In genomic region chr3:52682016-52682415, GRCh38 we compare ENCODE assay signal across 8 cellular contexts. TPM values are rescaled to one million over a fixed set of nuclear protein-coding genes. Genes with fewer than 3 reads are reported as not detected.
DNase-seq lines count a peak whose midpoint lies in the region; ATAC-seq, FAIRE-seq and TF ChIP-seq lines count a peak whose summit lies in the region.

No MANE protein-coding gene starts in this region.

- peaks cover 22 to 38% (median 35%) of the 10 kb centered on the region in 3 donors for H3K4me1 Mint-ChIP-seq in IgD-negative memory B cell
- H3K4me1 Mint-ChIP-seq in astrocyte (ENCODE audit: low read depth, unreplicated experiment): peaks cover 31% of the 10 kb centered on the region

- H3K9me3 ChIP-seq in astrocyte (ENCODE audit: insufficient read depth, low read depth, low read length) (no peaks in the 10 kb centered on the region), subcutaneous abdominal adipose tissue (ENCODE audit: control insufficient read depth in 5 of 5, low read length in 5 of 5) (no peaks in the 10 kb centered on the region)

- ATAC-seq in HG03378 (IDR thresholded peaks at IDR 0.05; ENCODE audit: unreplicated experiment) (no peak), HG03108 (IDR thresholded peaks at IDR 0.05; ENCODE audit: unreplicated experiment) (no peak)

- H3K4me3 Mint-ChIP-seq in IgD-negative memory B cell (peak overlapping the region in 2 of 4 donors; percentile 40 to 86), astrocyte (ENCODE audit: unreplicated experiment) (peak overlapping the region; percentile 73)

- peak overlapping the region; percentile 49 to 91 (median 63) for H3K27ac Mint-ChIP-seq in IgD-negative memory B cell
- H3K27ac Mint-ChIP-seq in astrocyte (ENCODE audit: unreplicated experiment): peak overlapping the region; percentile 64

- H3K4me3 ChIP-seq in astrocyte (ENCODE audit: insufficient read depth, low read depth, low read length): no peak overlapping the region
- H3K4me3 ChIP-seq in kidney epithelial cell (ENCODE audit: low read depth, low read length): no peak overlapping the region
- H3K4me3 ChIP-seq in subcutaneous abdominal adipose tissue (ENCODE audit: low read depth in 1 of 5, low read length in 5 of 5): peak overlapping the region in 1 of 5 donors; percentile 15

- H3K27me3 Mint-ChIP-seq in IgD-negative memory B cell: no peaks in the 10 kb centered on the region
- H3K27me3 Mint-ChIP-seq in astrocyte (ENCODE audit: low read depth, unreplicated experiment): no peaks in the 10 kb centered on the region

- H3K27ac ChIP-seq in astrocyte (ENCODE audit: low read depth, low read length) (peak overlapping the region; percentile 55), subcutaneous abdominal adipose tissue (ENCODE audit: low read depth, low read length) (peak overlapping the region; percentile 98)

- H3K9ac ChIP-seq in astrocyte (ENCODE audit: low read length): peak overlapping the region; percentile 62
- H3K9ac ChIP-seq in subcutaneous abdominal adipose tissue (ENCODE audit: low read length in 5 of 5): peak overlapping the region; percentile 33 to 99 (median 76)

- H3K79me2 ChIP-seq in astrocyte (ENCODE audit: insufficient read depth, low read length): peaks cover 90% of the 10 kb centered on the region

- H2AFZ ChIP-seq in astrocyte (ENCODE audit: low read depth, low read length): no peak overlapping the region

- H3K27me3 ChIP-seq in astrocyte (ENCODE audit: insufficient read depth, low read length): no peaks in the 10 kb centered on the region
- H3K27me3 ChIP-seq in kidney epithelial cell (ENCODE audit: control insufficient read depth, insufficient read depth, low read length): no peaks in the 10 kb centered on the region
- no peaks in the 10 kb centered on the region for H3K27me3 ChIP-seq in subcutaneous abdominal adipose tissue (ENCODE audit: control insufficient read depth in 5 of 5, insufficient read depth in 4 of 5, low read length in 5 of 5)

- H3K36me3 Mint-ChIP-seq in IgD-negative memory B cell: peaks cover 4% of the 10 kb centered on the region
- peaks cover 7% of the 10 kb centered on the region for H3K36me3 Mint-ChIP-seq in astrocyte (ENCODE audit: low read depth, unreplicated experiment)

- DNase-seq in GDM1 (lab: John Stamatoyannopoulos, UW): peak; percentile 6
- peak; percentile 75 for DNase-seq in astrocyte (ENCODE audit: low read depth)
- peak; percentile 56 for DNase-seq in kidney epithelial cell (ENCODE audit: low read depth)
- DNase-seq in NCI-H1092 treated with DMSO at 0.1 percent for 48 hours (lab: John Stamatoyannopoulos, UW): no peak

- peaks cover 36% of the 10 kb centered on the region for H4K20me1 ChIP-seq in astrocyte (ENCODE audit: insufficient read depth, low read length)

- FAIRE-seq in astrocyte (lab: Jason Lieb, UNC): no peak

- H3K9me3 Mint-ChIP-seq in IgD-negative memory B cell (no peaks in the 10 kb centered on the region), astrocyte (ENCODE audit: unreplicated experiment) (no peaks in the 10 kb centered on the region)

- H3K4me2 ChIP-seq in astrocyte (ENCODE audit: low read length): peak overlapping the region; percentile 68

- H3K4me1 ChIP-seq in astrocyte (ENCODE audit: insufficient read depth, low read length): peaks cover 31% of the 10 kb centered on the region
- H3K4me1 ChIP-seq in subcutaneous abdominal adipose tissue (ENCODE audit: control insufficient read depth in 5 of 5, insufficient read depth in 5 of 5, low read length in 5 of 5): peaks cover 7 to 74% (median 69%) of the 10 kb centered on the region in 5 donors

- H3K36me3 ChIP-seq in astrocyte (ENCODE audit: insufficient read depth, low read length) (peaks cover 37% of the 10 kb centered on the region), kidney epithelial cell (ENCODE audit: control insufficient read depth, insufficient read depth, low read length) (peaks cover 3% of the 10 kb centered on the region), subcutaneous abdominal adipose tissue (ENCODE audit: control insufficient read depth in 5 of 5, insufficient read depth in 5 of 5, low read length in 5 of 5) (peaks cover 12 to 23% (median 21%) of the 10 kb centered on the region in 5 donors)

- TF ChIP-seq CTCF in astrocyte (IDR thresholded peaks at IDR 0.05; ENCODE audit: insufficient read depth, low read depth, low read length) (peak; percentile 10), kidney epithelial cell (IDR thresholded peaks at IDR 0.05; ENCODE audit: insufficient read depth, low read length, poor library complexity, severe bottlenecking) (peak; percentile 41)

RNA-seq across cellular contexts. Expression of gene PBRM1, which starts 3.7 kb away (rescaled TPM):
- 81.1 TPM for polyA plus RNA-seq in IgD-negative memory B cell
- total RNA-seq in astrocyte: 54.5 and 58.4 TPM in 2 replicates
- 74.2 and 89.5 TPM in 2 replicates for total RNA-seq in kidney epithelial cell

RNA-seq across cellular contexts. Expression of gene GNL3, which starts 3.8 kb away (rescaled TPM):
- 64.0 TPM for polyA plus RNA-seq in IgD-negative memory B cell
- total RNA-seq in astrocyte (85.4 and 93.7 TPM in 2 replicates), kidney epithelial cell (109 and 135 TPM in 2 replicates)

RNA-seq across cellular contexts. Expression of gene GLT8D1, which starts 23.6 kb away (rescaled TPM):
- 38.0 TPM for polyA plus RNA-seq in IgD-negative memory B cell
- total RNA-seq in astrocyte: 78.2 and 95.5 TPM in 2 replicates
- total RNA-seq in kidney epithelial cell: 40.9 and 45.9 TPM in 2 replicates

RNA-seq across cellular contexts. Expression of gene SPCS1, which starts 23.9 kb away (rescaled TPM):
- 326 TPM for polyA plus RNA-seq in IgD-negative memory B cell
- total RNA-seq in astrocyte (110 and 119 TPM in 2 replicates), kidney epithelial cell (199 and 237 TPM in 2 replicates)
